Comparison of ENCODE assay signal across 8 cellular contexts in genomic region chr3:138915503-138916498, GRCh38. TPM values are rescaled to one million over a fixed set of nuclear protein-coding genes. Genes with fewer than 3 reads are reported as not detected.
DNase-seq lines count a peak whose midpoint lies in the region; ATAC-seq, FAIRE-seq and TF ChIP-seq lines count a peak whose summit lies in the region.

No MANE protein-coding gene starts in this region.

- peak; percentile 49 to 96 (median 79) for TF ChIP-seq CTCF in keratinocyte (optimal IDR thresholded peaks at IDR 0.05 in 1 of 3, IDR thresholded peaks at IDR 0.05 in 1 of 3, conservative IDR thresholded peaks at IDR 0.05 in 1 of 3; ENCODE audit: extremely low read depth in 1 of 3, insufficient read depth in 2 of 3, low read length in 3 of 3)

- peak overlapping the region; percentile 91 for H3K4me2 ChIP-seq in keratinocyte (ENCODE audit: control insufficient read depth, extremely low read depth, insufficient read depth, low read depth, low read length)

- ATAC-seq in GM18873 (IDR thresholded peaks at IDR 0.05; ENCODE audit: low FRiP score, unreplicated experiment) (peak; percentile 71), HG03159 (IDR thresholded peaks at IDR 0.05; ENCODE audit: unreplicated experiment) (peak; percentile 83)

- H2AFZ ChIP-seq in keratinocyte (ENCODE audit: control insufficient read depth, low read length) = peak overlapping the region; percentile 97

- H3K79me2 ChIP-seq in keratinocyte (ENCODE audit: control insufficient read depth, insufficient read depth, low read length) = no peaks in the 10 kb centered on the region

- FAIRE-seq in keratinocyte (lab: Jason Lieb, UNC) = no peak

- no peaks in the 10 kb centered on the region for H4K20me1 ChIP-seq in keratinocyte (ENCODE audit: control insufficient read depth, extremely low read depth, insufficient read depth, low read length)

- H3K9ac ChIP-seq in keratinocyte (ENCODE audit: control insufficient read depth, extremely low read depth, insufficient read depth, low read length) = peak overlapping the region; percentile 89

- peak; percentile 96 for DNase-seq in AG08396 (ENCODE audit: low spot score)
- DNase-seq in NCI-H2227 treated with DMSO at 0.1 percent for 48 hours (lab: John Stamatoyannopoulos, UW) = peak; percentile 46
- DNase-seq in activated CD4-positive, CD25-positive, alpha-beta regulatory T cell treated with anti-CD3 and anti-CD28 coated beads, Interleukin-2, amount 50 U/mL, for 16 hours (ENCODE audit: low read depth, low spot score) = peak; percentile 55
- peak; percentile 67 for DNase-seq in central memory CD4-positive, alpha-beta T cell
- DNase-seq in keratinocyte (ENCODE audit: low read depth, low spot score) = no peak
- peak; percentile 68 to 78 (median 78) for DNase-seq in stimulated activated CD4-positive, alpha-beta T cell treated with anti-CD3 and anti-CD28 coated beads, Interleukin-12 subunit alpha, Interleukin-12 subunit beta, amount 100 ng/mL, for 48 hours (ENCODE audit: low read depth in 2 of 3, low spot score in 1 of 3)

- H3K4me1 ChIP-seq in keratinocyte (ENCODE audit: control insufficient read depth, extremely low read depth, insufficient read depth, low read length) = peaks cover 27% of the 10 kb centered on the region

- dilution Hi-C loops in keratinocyte (cut with MboI; ENCODE audit: extremely low pct_ligation_motif_present, low sequenced_read_pairs) = loop anchor here (25.0 kb wide), 1 partner anchor 104 kb away; no protein-coding TSS in a partner anchor

- no peaks in the 10 kb centered on the region for H3K27me3 ChIP-seq in keratinocyte (ENCODE audit: control insufficient read depth, extremely low read depth, insufficient read depth, low read length)

- no peaks in the 10 kb centered on the region for H3K36me3 ChIP-seq in keratinocyte (ENCODE audit: control insufficient read depth in 2 of 2, extremely low read depth in 1 of 2, insufficient read depth in 2 of 2, low read length in 2 of 2)

- no peaks in the 10 kb centered on the region for H3K9me1 ChIP-seq in keratinocyte (ENCODE audit: control insufficient read depth, extremely low read depth, insufficient read depth, low read length)

- H3K9me3 ChIP-seq in keratinocyte (ENCODE audit: control insufficient read depth, low read depth, low read length) = no peaks in the 10 kb centered on the region

- H3K27ac ChIP-seq in keratinocyte (ENCODE audit: control insufficient read depth, insufficient read depth, low read length) = peak overlapping the region; percentile 81

- H3K4me3 ChIP-seq in keratinocyte (ENCODE audit: control insufficient read depth in 2 of 3, extremely low read depth in 1 of 3, insufficient read depth in 2 of 3, low read depth in 1 of 3, low read length in 3 of 3) = peak overlapping the region; percentile 63 to 90 (median 72)

RNA-seq across cellular contexts. Expression of gene FOXL2, which starts 31.1 kb away (rescaled TPM):
- polyA plus RNA-seq in keratinocyte = 0.25 to 0.57 TPM (median 0.26 TPM) in 3 replicates
- polyA plus RNA-seq in keratinocyte (2011; ENCODE audit: low read depth) = 0.09 TPM
- polyA plus RNA-seq in keratinocyte (2011; cell fraction: cytosol; rRNA removed) = 0.39 and 0.71 TPM in 2 replicates
- 0.67 and 1.1 TPM in 2 replicates for polyA plus RNA-seq in keratinocyte (2011; cell fraction: nucleus; rRNA removed)
- polyA plus RNA-seq in keratinocyte (2012; ENCODE audit: low replicate concordance) = 0.46 and 0.62 TPM in 2 replicates
- 0.06 to 0.13 TPM in 2 of 3 replicates, not detected in the other for polyA minus RNA-seq in keratinocyte
- 0.77 TPM for polyA minus RNA-seq in keratinocyte (2011; cell fraction: cytosol; rRNA and poly(A)+ RNA removed)
- 0.54 and 1.1 TPM in 2 replicates for polyA minus RNA-seq in keratinocyte (2011; cell fraction: nucleus; rRNA and poly(A)+ RNA removed)

RNA-seq across cellular contexts. Expression of gene FOXL2NB, which starts 31.2 kb away (rescaled TPM):
- 0.38 to 0.95 TPM (median 0.43 TPM) in 3 replicates for polyA plus RNA-seq in keratinocyte
- 0.07 TPM for polyA plus RNA-seq in keratinocyte (2011; ENCODE audit: low read depth)
- polyA plus RNA-seq in keratinocyte (2011; cell fraction: cytosol; rRNA removed) = 0.70 and 0.74 TPM in 2 replicates
- polyA plus RNA-seq in keratinocyte (2011; cell fraction: nucleus; rRNA removed) = 1.7 and 2.9 TPM in 2 replicates
- polyA plus RNA-seq in keratinocyte (2012; ENCODE audit: low replicate concordance) = 0.13 and 0.19 TPM in 2 replicates
- 0.58 to 1.5 TPM (median 0.85 TPM) in 3 replicates for polyA minus RNA-seq in keratinocyte
- polyA minus RNA-seq in keratinocyte (2011; cell fraction: cytosol; rRNA and poly(A)+ RNA removed) = 1.2 TPM
- 1.4 and 2.7 TPM in 2 replicates for polyA minus RNA-seq in keratinocyte (2011; cell fraction: nucleus; rRNA and poly(A)+ RNA removed)
